ENCODE assay signal across 23 cellular contexts in the genomic region with DNA sequence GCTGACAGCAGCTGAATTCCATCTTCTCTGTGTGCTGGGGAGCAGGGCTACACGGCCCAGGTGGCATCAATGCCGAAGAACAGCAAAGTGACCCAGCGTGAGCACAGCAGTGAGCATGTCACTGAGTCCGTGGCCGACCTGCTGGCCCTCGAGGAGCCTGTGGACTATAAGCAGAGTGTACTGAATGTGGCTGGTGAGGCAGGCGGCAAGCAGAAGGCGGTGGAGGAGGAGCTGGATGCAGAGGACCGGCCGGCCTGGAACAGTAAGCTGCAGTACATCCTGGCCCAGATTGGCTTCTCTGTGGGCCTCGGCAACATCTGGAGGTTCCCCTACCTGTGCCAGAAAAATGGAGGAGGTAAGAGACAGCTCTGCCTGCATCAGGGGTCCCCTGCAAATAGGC. TPM values are rescaled to one million over a fixed set of nuclear protein-coding genes. Genes with fewer than 3 reads are reported as not detected.
DNase-seq lines count a peak whose midpoint lies in the region; ATAC-seq and TF ChIP-seq lines count a peak whose summit lies in the region.
"Had no signal": no experiment of that assay in that cellular context is flagged by ENCODE, and none has a peak within 500 bp of the region (broad histone marks: within the 10 kb centered on the region; RNA-seq: fewer than 3 reads in every experiment).

No MANE protein-coding gene starts in this region.

- in situ Hi-C loops in G401 (cut with HindIII; ENCODE audit: low sequenced_read_pairs) = no loop called here

- intact Hi-C loops in dorsolateral prefrontal cortex (cut with DNase I) = no loop called here

- DNase-seq in G401 (ENCODE audit: low spot score) (peak; percentile 74), dorsolateral prefrontal cortex (peak in 2 of 10 donors; percentile 50 to 70), NCI-H1436 treated with DMSO at 0.1 percent for 48 hours (lab: John Stamatoyannopoulos, UW) (no peak)
- DNase-seq: AML-193; Caco-2; Calu3; CD4-positive, alpha-beta T cell; CD8-positive, alpha-beta T cell; DMS 273 treated with DMSO at 0.1 percent for 48 hours; DMS153; DMS53; DMS79; DND-41; EL; GF-D8 had no signal

- no peak overlapping the region for H3K4me3 ChIP-seq in dorsolateral prefrontal cortex
- H3K4me3 ChIP-seq: A549; BLaER1 treated with 17β-estradiol and CSF1 and Interleukin-3, amounts not matched to agents 10 nM and 100 nM had no signal

- no peak for TF ChIP-seq CTCF in dorsolateral prefrontal cortex (IDR thresholded peaks at IDR 0.05 in 54 of 56, conservative IDR thresholded peaks at IDR 0.05 in 2 of 56; ENCODE audit: low read depth in 1 of 56, partially characterized antibody in 56 of 56)

- H3K27me3 ChIP-seq in dorsolateral prefrontal cortex = peaks cover 0 to 5% (median 0%) of the 10 kb centered on the region in 45 donors
- H3K27me3 ChIP-seq: BLaER1 treated with 17β-estradiol and CSF1 and Interleukin-3, amounts not matched to agents 10 nM and 100 nM had no signal

- ATAC-seq in HG03354 (IDR thresholded peaks at IDR 0.05; ENCODE audit: poor library complexity, severe bottlenecking, unreplicated experiment) = no peak
- ATAC-seq: A549; CD8-positive, alpha-beta T cell had no signal

- H3K27ac ChIP-seq in dorsolateral prefrontal cortex = peak overlapping the region in 41 of 59 donors; percentile 1 to 91 (median 70)
- peak overlapping the region; percentile 9 for H3K27ac ChIP-seq in temporal lobe (ENCODE audit: low read depth, low read length)
- H3K27ac ChIP-seq: 22Rv1; A549; BLaER1 treated with 17β-estradiol and CSF1 and Interleukin-3, amounts not matched to agents 10 nM and 100 nM; C4-2B had no signal

RNA-seq across cellular contexts. Expression of gene SLC6A17, which starts 16.6 kb away (rescaled TPM):
- 0.92 and 1.3 TPM in 2 replicates for total RNA-seq in G401 (2014; rRNA removed; shearing (Covaris generic))
- total RNA-seq in dorsolateral prefrontal cortex = 100 to 1,000 TPM in 89 of 120 experiments, 10 to 100 TPM in 31; 37.5 to 182 (median 122) TPM
- total RNA-seq in temporal lobe = 13.5 TPM
- total RNA-seq: B cell; Caco-2; CD4-positive, alpha-beta T cell; CD8-positive, alpha-beta T cell had no signal

RNA-seq across cellular contexts. Expression of gene KCNC4, which starts 43.3 kb away (rescaled TPM):
- total RNA-seq in G401 (2014; rRNA removed; shearing (Covaris generic)) = 4.8 and 5.9 TPM in 2 replicates
- total RNA-seq in dorsolateral prefrontal cortex = 10 to 100 TPM; 16.2 to 73.4 (median 46.6) TPM
- total RNA-seq in temporal lobe = 4.2 TPM

RNA-seq across cellular contexts. Expression of gene UBL4B, which starts 54.6 kb away (rescaled TPM):
- total RNA-seq in G401 (2014; rRNA removed; shearing (Covaris generic)) = not detected in 2 replicates
- total RNA-seq in dorsolateral prefrontal cortex (1 to 10 TPM in 31 of 120 experiments, under 1 TPM in 53, not detected in 36; 0.28 to 5.6 (median 0.70) TPM), temporal lobe (0.25 TPM)
- total RNA-seq: B cell; Caco-2; Calu3; CD4-positive, alpha-beta T cell; CD8-positive, alpha-beta T cell; Daoy had no signal
